11 cellular contexts compared by ENCODE assay signal in the genomic region with DNA sequence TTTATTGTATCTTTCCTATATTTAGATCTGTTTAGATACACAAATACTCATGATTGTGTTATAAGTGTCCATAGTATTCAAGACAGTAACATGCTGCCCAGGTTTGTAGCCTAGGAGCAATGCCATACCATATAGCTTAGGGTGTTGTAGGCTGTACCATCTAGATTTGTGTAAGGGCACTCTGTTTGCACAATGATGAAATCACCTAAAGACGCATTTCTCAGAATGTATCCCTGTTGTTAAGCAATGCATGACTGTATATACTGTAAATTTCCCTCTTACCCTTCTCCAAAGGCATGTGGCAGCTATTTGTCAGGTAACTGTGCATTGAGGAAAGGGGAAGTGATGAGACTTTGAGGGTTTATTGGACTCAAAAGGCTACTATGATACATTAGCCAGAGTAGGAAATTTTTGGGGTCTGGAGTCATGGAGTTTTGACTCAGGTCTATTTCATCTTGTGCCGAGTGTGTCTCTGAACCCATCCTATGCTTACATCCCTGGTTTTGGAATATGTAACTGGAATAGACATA.
"Had no signal": no experiment of that assay in that cellular context is flagged by ENCODE, and none has a peak within 500 bp of the region (broad histone marks: within the 10 kb centered on the region; RNA-seq: fewer than 3 reads in every experiment).

No MANE protein-coding gene starts in this region.

- H3K36me3 ChIP-seq: sigmoid colon had no signal

- DNase-seq: activated CD4-positive, alpha-beta T cell treated with anti-CD3 and anti-CD28 coated beads for 48 hours; activated naive CD4-positive, alpha-beta T cell treated with anti-CD3 and anti-CD28 coated beads for 36 hours; effector memory CD4-positive, alpha-beta T cell; left ventricle myocardium superior; mesendoderm; sigmoid colon; stimulated activated CD4-positive, alpha-beta T cell treated with anti-CD3 and anti-CD28 coated beads, Interleukin-2, amount 100 ng/mL, for 24 hours; stimulated activated naive B cell treated with anti-CD40 and anti-IgM and Interleukin-4, amounts not matched to agents 10 μg/mL and 1 μg/mL and 100 μg/mL, for 72 hours; substantia nigra; T1000 had no signal

- H3K79me2 ChIP-seq: hepatocyte had no signal

- H3K4me2 ChIP-seq: hepatocyte had no signal

- H3K27ac ChIP-seq: hepatocyte, sigmoid colon had no signal

- H3K4me1 ChIP-seq: sigmoid colon had no signal

- H3K27me3 ChIP-seq: hepatocyte, sigmoid colon had no signal

- H2AFZ ChIP-seq: hepatocyte had no signal

- H3K9me3 ChIP-seq: sigmoid colon had no signal

- H3K4me3 ChIP-seq: hepatocyte, sigmoid colon had no signal
